Comparison of ENCODE assay signal across 32 cellular contexts in genomic region chr10:57094083-57094482, GRCh38.
"Had no signal": no experiment of that assay in that cellular context is flagged by ENCODE, and none has a peak within 500 bp of the region (broad histone marks: within the 10 kb centered on the region; RNA-seq: fewer than 3 reads in every experiment).

No MANE protein-coding gene starts in this region.

- H3K4me3 ChIP-seq: adrenal gland, body of pancreas, breast epithelium had no signal

- H3K36me3 ChIP-seq: adrenal gland, brain microvascular endothelial cell, breast epithelium had no signal

- H3K9me3 ChIP-seq: adrenal gland had no signal

- ATAC-seq: activated CD8-positive, alpha-beta T cell treated with anti-CD3 and anti-CD28 coated beads for 36 hours; activated naive CD4-positive, alpha-beta T cell treated with anti-CD3 and anti-CD28 coated beads, Interleukin-2, amount 50 U/mL, for 72 hours; activated T-cell treated with anti-CD3 and anti-CD28 coated beads, Interleukin-2, amount 50 U/mL, for 4 hours; activated T-cell treated with anti-CD3 and anti-CD28 coated beads, Interleukin-2, amount 50 U/mL, for 72 hours; activated T-helper 17 cell treated with anti-CD3 and anti-CD28 coated beads, Interleukin-2, amount 50 U/mL, for 72 hours; body of pancreas had no signal

- H3K4me1 ChIP-seq: adrenal gland, body of pancreas, breast epithelium had no signal

- H3K27ac ChIP-seq: adrenal gland, body of pancreas, brain microvascular endothelial cell, breast epithelium, VCaP had no signal

- DNase-seq: activated B cell treated with CpG ODN at 0.5 μM for 24 hours; activated CD4-positive, alpha-beta memory T cell treated with anti-CD3 and anti-CD28 coated beads for 36 hours; activated CD4-positive, alpha-beta T cell treated with anti-CD3 and anti-CD28 coated beads for 4 hours; activated CD4-positive, alpha-beta T cell treated with anti-CD3 and anti-CD28 coated beads, Interleukin-2, amount 10 ng/mL, durations not matched to agents 24 days and 14 days; activated CD4-positive, alpha-beta T cell treated with anti-CD3 and anti-CD28 coated beads, Interleukin-2, amount 50 U/mL, for 1 hour; activated CD4-positive, alpha-beta T cell treated with anti-CD3 and anti-CD28 coated beads, Interleukin-2, amount 50 U/mL, for 4 hours; activated CD4-positive, CD25-positive, alpha-beta regulatory T cell treated with anti-CD3 and anti-CD28 coated beads, Interleukin-2, amount 50 U/mL, for 72 hours; activated CD8-positive, alpha-beta memory T cell treated with anti-CD3 and anti-CD28 coated beads, Interleukin-2, amount 50 U/mL, for 4 hours; activated CD8-positive, alpha-beta T cell treated with anti-CD3 and anti-CD28 coated beads for 36 hours; activated effector memory CD4-positive, alpha-beta T cell treated with anti-CD3 and anti-CD28 coated beads, Interleukin-2, amount 50 U/mL, for 16 hours; activated gamma-delta T cell treated with Interleukin-2 at 50 U/mL for 16 hours; activated naive CD4-positive, alpha-beta T cell; activated naive CD4-positive, alpha-beta T cell treated with anti-CD3 and anti-CD28 coated beads for 36 hours; activated naive CD4-positive, alpha-beta T cell treated with anti-CD3 and anti-CD28 coated beads, Interleukin-2, amount 50 U/mL, for 16 hours; activated naive CD8-positive, alpha-beta T cell treated with anti-CD3 and anti-CD28 coated beads for 36 hours; activated T-cell treated with anti-CD3 and anti-CD28 coated beads for 4 hours; activated T-cell treated with anti-CD3 and anti-CD28 coated beads, Interleukin-2, amount 50 U/mL, for 1 hour; activated T-cell treated with anti-CD3 and anti-CD28 coated beads, Interleukin-2, amount 50 U/mL, for 4 hours; activated T-cell treated with anti-CD3 and anti-CD28 coated beads, Interleukin-2, amount 50 U/mL, for 72 hours; adrenal gland; amniotic stem cell; aorta; body of pancreas; brain microvascular endothelial cell; central memory CD4-positive, alpha-beta T cell; T-helper 1 cell; T-helper 2 cell; T-helper 9 cell had no signal

- H3K27me3 ChIP-seq: adrenal gland, body of pancreas, brain microvascular endothelial cell, breast epithelium had no signal
